1 cellular context compared by ENCODE assay signal in the genomic region with DNA sequence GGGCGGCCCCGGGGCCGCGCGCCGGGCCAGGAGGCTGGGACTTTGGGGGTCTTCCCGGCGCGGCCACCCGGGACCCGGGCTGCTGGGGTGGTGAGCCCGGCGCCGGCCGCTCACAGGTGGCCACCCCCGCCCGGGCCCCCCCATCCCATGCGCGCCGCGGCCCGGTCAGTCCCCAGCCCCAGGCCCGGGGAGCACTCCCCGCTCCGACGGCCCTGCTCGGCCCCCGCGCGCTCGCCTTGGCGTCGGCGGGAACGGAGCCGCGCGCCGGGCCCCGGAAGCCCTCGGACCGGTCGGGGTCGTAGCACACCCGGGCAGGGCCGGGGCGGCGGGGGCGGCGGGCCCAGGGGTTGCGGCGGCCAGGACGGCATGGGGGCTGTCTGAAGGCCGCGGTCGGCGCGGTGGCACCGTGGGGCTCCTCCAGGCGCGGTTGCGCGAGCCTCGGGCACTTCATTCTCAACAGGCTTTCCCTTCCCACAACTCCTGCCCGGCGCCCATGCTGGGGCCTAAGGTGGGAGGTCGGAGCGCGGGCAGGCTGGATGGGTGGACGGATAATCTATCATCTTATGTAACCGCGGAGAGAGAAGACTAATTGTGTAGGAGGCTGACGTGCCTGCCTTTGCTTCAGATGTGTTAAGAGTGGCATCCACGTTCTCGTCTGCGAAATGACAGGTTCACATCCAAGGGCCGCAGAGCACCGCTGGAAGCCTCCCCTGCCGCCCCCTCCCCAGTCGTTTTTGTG.
TF ChIP-seq lines count a peak whose summit lies in the region.

No MANE protein-coding gene starts in this region.

TF ChIP-seq in HepG2, 621 proteins besides CTCF, POLR2A, EP300 and RAD21 (continued from another document):
- TF ChIP-seq SMAD9 (CRISPR knock-in tag; IDR thresholded peaks at IDR 0.05) (no peak), ATRX (CRISPR knock-in tag; IDR thresholded peaks at IDR 0.05; ENCODE audit: borderline replicate concordance) (no peak), HES4 (CRISPR knock-in tag; IDR thresholded peaks at IDR 0.05; ENCODE audit: borderline replicate concordance) (no peak), ZNF34 (CRISPR knock-in tag; IDR thresholded peaks at IDR 0.05; ENCODE audit: borderline replicate concordance) (0 out of 2 replicates have a peak, but pooled peaks have one; percentile 21), ZNF577 (CRISPR knock-in tag; IDR thresholded peaks at IDR 0.05; ENCODE audit: borderline replicate concordance, low read depth) (no peak), ZSCAN29 (CRISPR knock-in tag; conservative IDR thresholded peaks at IDR 0.05) (no peak), GABPB1 (CRISPR knock-in tag; IDR thresholded peaks at IDR 0.05) (no peak), KMT2A (CRISPR knock-in tag; IDR thresholded peaks at IDR 0.05) (no peak), ZBTB8A (CRISPR knock-in tag; IDR thresholded peaks at IDR 0.05; ENCODE audit: borderline replicate concordance, low read depth) (no peak), ZNF263 (CRISPR knock-in tag; IDR thresholded peaks at IDR 0.05) (peak; percentile 85; the same call in 1 of the 2 replicates), FOXK1 (CRISPR knock-in tag; IDR thresholded peaks at IDR 0.05; ENCODE audit: borderline replicate concordance, low read depth) (no peak), ZNF441 (CRISPR knock-in tag; IDR thresholded peaks at IDR 0.05; ENCODE audit: borderline replicate concordance) (no peak), ASH2L (IDR thresholded peaks at IDR 0.05; ENCODE audit: insufficient read length, low read depth, low read length) (no peak), SYNCRIP (IDR thresholded peaks at IDR 0.05; ENCODE audit: insufficient read depth, low read depth, low read length) (no peak), ZSCAN30 (CRISPR knock-in tag; IDR thresholded peaks at IDR 0.05) (no peak), NAIF1 (CRISPR knock-in tag; IDR thresholded peaks at IDR 0.05; ENCODE audit: borderline replicate concordance) (no peak), ZNF253 (CRISPR knock-in tag; IDR thresholded peaks at IDR 0.05; ENCODE audit: borderline replicate concordance) (0 out of 2 replicates have a peak, but pooled peaks have one; percentile 19), ETV6 (CRISPR knock-in tag; conservative IDR thresholded peaks at IDR 0.05) (no peak), ZNF709 (CRISPR knock-in tag; IDR thresholded peaks at IDR 0.05) (no peak), HDAC6 (IDR thresholded peaks at IDR 0.05; ENCODE audit: low read depth, low read length) (no peak), RARA (CRISPR knock-in tag; IDR thresholded peaks at IDR 0.05) (peak; percentile 36), ZNF777 (CRISPR knock-in tag; IDR thresholded peaks at IDR 0.05) (peak; percentile 77), ZNF772 (CRISPR knock-in tag; IDR thresholded peaks at IDR 0.05) (no peak), HHEX (CRISPR knock-in tag; IDR thresholded peaks at IDR 0.05) (no peak), ZNF12 (CRISPR knock-in tag; IDR thresholded peaks at IDR 0.05) (no peak), ZNF205 (CRISPR knock-in tag; IDR thresholded peaks at IDR 0.05) (no peak), TBL1XR1 (IDR thresholded peaks at IDR 0.05; ENCODE audit: borderline replicate concordance, low read length, partially characterized antibody) (no peak), NFYB (CRISPR knock-in tag; IDR thresholded peaks at IDR 0.05) (no peak), ZFP90 (CRISPR knock-in tag; IDR thresholded peaks at IDR 0.05; ENCODE audit: borderline replicate concordance) (no peak), NFRKB (IDR thresholded peaks at IDR 0.05) (no peak), MEIS2 (CRISPR knock-in tag; IDR thresholded peaks at IDR 0.05) (no peak; the same call in 1 of the 2 replicates), MEF2D (CRISPR knock-in tag; IDR thresholded peaks at IDR 0.05) (no peak), ZNF572 (CRISPR knock-in tag; IDR thresholded peaks at IDR 0.05) (no peak), ZNF17 (CRISPR knock-in tag; IDR thresholded peaks at IDR 0.05) (no peak), KLF9 (CRISPR knock-in tag; IDR thresholded peaks at IDR 0.05; ENCODE audit: low read depth) (no peak), KDM2A (CRISPR knock-in tag; IDR thresholded peaks at IDR 0.05; ENCODE audit: borderline replicate concordance, low read depth) (peak; percentile 37; the same call in 1 of the 2 replicates), ESRRA (CRISPR knock-in tag; IDR thresholded peaks at IDR 0.05; ENCODE audit: low read depth) (0 out of 2 replicates have a peak, but pooled peaks have one; percentile 11)
- TF ChIP-seq, protein P1, sequence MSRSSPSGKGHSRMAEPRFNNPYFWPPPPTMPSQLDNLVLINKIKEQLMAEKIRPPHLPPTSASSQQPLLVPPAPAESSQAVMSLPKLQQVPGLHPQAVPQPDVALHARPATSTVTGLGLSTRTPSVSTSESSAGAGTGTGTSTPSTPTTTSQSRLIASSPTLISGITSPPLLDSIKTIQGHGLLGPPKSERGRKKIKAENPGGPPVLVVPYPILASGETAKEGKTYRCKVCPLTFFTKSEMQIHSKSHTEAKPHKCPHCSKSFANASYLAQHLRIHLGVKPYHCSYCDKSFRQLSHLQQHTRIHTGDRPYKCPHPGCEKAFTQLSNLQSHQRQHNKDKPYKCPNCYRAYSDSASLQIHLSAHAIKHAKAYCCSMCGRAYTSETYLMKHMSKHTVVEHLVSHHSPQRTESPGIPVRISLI (CRISPR knock-in tag; IDR thresholded peaks at IDR 0.05; ENCODE audit: borderline replicate concordance) = no peak
- TF ChIP-seq, protein P2, sequence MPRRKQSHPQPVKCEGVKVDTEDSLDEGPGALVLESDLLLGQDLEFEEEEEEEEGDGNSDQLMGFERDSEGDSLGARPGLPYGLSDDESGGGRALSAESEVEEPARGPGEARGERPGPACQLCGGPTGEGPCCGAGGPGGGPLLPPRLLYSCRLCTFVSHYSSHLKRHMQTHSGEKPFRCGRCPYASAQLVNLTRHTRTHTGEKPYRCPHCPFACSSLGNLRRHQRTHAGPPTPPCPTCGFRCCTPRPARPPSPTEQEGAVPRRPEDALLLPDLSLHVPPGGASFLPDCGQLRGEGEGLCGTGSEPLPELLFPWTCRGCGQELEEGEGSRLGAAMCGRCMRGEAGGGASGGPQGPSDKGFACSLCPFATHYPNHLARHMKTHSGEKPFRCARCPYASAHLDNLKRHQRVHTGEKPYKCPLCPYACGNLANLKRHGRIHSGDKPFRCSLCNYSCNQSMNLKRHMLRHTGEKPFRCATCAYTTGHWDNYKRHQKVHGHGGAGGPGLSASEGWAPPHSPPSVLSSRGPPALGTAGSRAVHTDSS (CRISPR knock-in tag; conservative IDR thresholded peaks at IDR 0.05) = no peak; the same call in 1 of the 2 replicates
- TF ChIP-seq, protein P3, sequence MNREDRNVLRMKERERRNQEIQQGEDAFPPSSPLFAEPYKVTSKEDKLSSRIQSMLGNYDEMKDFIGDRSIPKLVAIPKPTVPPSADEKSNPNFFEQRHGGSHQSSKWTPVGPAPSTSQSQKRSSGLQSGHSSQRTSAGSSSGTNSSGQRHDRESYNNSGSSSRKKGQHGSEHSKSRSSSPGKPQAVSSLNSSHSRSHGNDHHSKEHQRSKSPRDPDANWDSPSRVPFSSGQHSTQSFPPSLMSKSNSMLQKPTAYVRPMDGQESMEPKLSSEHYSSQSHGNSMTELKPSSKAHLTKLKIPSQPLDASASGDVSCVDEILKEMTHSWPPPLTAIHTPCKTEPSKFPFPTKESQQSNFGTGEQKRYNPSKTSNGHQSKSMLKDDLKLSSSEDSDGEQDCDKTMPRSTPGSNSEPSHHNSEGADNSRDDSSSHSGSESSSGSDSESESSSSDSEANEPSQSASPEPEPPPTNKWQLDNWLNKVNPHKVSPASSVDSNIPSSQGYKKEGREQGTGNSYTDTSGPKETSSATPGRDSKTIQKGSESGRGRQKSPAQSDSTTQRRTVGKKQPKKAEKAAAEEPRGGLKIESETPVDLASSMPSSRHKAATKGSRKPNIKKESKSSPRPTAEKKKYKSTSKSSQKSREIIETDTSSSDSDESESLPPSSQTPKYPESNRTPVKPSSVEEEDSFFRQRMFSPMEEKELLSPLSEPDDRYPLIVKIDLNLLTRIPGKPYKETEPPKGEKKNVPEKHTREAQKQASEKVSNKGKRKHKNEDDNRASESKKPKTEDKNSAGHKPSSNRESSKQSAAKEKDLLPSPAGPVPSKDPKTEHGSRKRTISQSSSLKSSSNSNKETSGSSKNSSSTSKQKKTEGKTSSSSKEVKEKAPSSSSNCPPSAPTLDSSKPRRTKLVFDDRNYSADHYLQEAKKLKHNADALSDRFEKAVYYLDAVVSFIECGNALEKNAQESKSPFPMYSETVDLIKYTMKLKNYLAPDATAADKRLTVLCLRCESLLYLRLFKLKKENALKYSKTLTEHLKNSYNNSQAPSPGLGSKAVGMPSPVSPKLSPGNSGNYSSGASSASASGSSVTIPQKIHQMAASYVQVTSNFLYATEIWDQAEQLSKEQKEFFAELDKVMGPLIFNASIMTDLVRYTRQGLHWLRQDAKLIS (CRISPR knock-in tag; IDR thresholded peaks at IDR 0.05) = no peak
- TF ChIP-seq, protein P4, sequence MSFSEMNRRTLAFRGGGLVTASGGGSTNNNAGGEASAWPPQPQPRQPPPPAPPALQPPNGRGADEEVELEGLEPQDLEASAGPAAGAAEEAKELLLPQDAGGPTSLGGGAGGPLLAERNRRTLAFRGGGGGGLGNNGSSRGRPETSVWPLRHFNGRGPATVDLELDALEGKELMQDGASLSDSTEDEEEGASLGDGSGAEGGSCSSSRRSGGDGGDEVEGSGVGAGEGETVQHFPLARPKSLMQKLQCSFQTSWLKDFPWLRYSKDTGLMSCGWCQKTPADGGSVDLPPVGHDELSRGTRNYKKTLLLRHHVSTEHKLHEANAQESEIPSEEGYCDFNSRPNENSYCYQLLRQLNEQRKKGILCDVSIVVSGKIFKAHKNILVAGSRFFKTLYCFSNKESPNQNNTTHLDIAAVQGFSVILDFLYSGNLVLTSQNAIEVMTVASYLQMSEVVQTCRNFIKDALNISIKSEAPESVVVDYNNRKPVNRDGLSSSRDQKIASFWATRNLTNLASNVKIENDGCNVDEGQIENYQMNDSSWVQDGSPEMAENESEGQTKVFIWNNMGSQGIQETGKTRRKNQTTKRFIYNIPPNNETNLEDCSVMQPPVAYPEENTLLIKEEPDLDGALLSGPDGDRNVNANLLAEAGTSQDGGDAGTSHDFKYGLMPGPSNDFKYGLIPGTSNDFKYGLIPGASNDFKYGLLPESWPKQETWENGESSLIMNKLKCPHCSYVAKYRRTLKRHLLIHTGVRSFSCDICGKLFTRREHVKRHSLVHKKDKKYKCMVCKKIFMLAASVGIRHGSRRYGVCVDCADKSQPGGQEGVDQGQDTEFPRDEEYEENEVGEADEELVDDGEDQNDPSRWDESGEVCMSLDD (CRISPR knock-in tag; IDR thresholded peaks at IDR 0.05; ENCODE audit: borderline replicate concordance) = no peak
- TF ChIP-seq, protein P5, sequence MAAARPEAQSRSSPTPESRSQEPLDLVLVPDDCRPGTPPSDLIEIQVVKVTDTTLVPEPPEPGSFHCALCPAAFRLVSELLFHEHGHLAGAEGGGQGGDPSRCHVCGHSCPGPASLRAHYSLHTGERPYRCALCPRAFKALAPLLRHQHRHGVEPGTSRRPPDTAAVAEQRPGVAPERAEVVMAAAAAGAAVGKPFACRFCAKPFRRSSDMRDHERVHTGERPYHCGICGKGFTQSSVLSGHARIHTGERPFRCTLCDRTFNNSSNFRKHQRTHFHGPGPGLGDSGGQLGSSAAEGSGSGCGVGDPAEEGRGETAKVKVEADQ (CRISPR knock-in tag; IDR thresholded peaks at IDR 0.05; ENCODE audit: borderline replicate concordance) = no peak
- TF ChIP-seq, protein P6, sequence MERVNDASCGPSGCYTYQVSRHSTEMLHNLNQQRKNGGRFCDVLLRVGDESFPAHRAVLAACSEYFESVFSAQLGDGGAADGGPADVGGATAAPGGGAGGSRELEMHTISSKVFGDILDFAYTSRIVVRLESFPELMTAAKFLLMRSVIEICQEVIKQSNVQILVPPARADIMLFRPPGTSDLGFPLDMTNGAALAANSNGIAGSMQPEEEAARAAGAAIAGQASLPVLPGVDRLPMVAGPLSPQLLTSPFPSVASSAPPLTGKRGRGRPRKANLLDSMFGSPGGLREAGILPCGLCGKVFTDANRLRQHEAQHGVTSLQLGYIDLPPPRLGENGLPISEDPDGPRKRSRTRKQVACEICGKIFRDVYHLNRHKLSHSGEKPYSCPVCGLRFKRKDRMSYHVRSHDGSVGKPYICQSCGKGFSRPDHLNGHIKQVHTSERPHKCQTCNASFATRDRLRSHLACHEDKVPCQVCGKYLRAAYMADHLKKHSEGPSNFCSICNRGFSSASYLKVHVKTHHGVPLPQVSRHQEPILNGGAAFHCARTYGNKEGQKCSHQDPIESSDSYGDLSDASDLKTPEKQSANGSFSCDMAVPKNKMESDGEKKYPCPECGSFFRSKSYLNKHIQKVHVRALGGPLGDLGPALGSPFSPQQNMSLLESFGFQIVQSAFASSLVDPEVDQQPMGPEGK (CRISPR knock-in tag; IDR thresholded peaks at IDR 0.05) = peak; percentile 40; the same call in 1 of the 2 replicates
- TF ChIP-seq, protein P7, sequence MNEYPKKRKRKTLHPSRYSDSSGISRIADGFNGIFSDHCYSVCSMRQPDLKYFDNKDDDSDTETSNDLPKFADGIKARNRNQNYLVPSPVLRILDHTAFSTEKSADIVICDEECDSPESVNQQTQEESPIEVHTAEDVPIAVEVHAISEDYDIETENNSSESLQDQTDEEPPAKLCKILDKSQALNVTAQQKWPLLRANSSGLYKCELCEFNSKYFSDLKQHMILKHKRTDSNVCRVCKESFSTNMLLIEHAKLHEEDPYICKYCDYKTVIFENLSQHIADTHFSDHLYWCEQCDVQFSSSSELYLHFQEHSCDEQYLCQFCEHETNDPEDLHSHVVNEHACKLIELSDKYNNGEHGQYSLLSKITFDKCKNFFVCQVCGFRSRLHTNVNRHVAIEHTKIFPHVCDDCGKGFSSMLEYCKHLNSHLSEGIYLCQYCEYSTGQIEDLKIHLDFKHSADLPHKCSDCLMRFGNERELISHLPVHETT (CRISPR knock-in tag; conservative IDR thresholded peaks at IDR 0.05) = no peak
TF ChIP-seq in HepG2: peak in this region for 37.
